In genomic region chr18:53004798-53005197, GRCh38 we compare ENCODE assay signal across 1 cellular context.
TF ChIP-seq lines count a peak whose summit lies in the region.

No MANE protein-coding gene starts in this region.

TF ChIP-seq in H1, 55 proteins besides CTCF, POLR2A, EP300 and RAD21:
- TF ChIP-seq POLR2AphosphoS5 (IDR thresholded peaks at IDR 0.05; ENCODE audit: low read depth, low read length) (no peak), SP4 (IDR thresholded peaks at IDR 0.05; ENCODE audit: low read length) (no peak), POU5F1 (IDR thresholded peaks at IDR 0.05; ENCODE audit: low read depth, low read length) (no peak), CHD7 (IDR thresholded peaks at IDR 0.05; ENCODE audit: insufficient replicate concordance, low read length) (no peak), NRF1 (IDR thresholded peaks at IDR 0.05; ENCODE audit: low read depth, low read length) (no peak), EZH2 (IDR thresholded peaks at IDR 0.05; ENCODE audit: low read depth, low read length, severe bottlenecking) (no peak), MAX (IDR thresholded peaks at IDR 0.05) (no peak), KDM4A (IDR thresholded peaks at IDR 0.05; ENCODE audit: low read depth, low read length, severe bottlenecking) (no peak), ASH2L (IDR thresholded peaks at IDR 0.05; ENCODE audit: low read length) (no peak), RBBP5 (IDR thresholded peaks at IDR 0.05; ENCODE audit: borderline replicate concordance, low read depth, low read length) (no peak), GABPA (IDR thresholded peaks at IDR 0.05; ENCODE audit: borderline replicate concordance, insufficient read depth, low read length) (no peak), SIN3A (conservative IDR thresholded peaks at IDR 0.05 in 1 of 2, IDR thresholded peaks at IDR 0.05 in 1 of 2; ENCODE audit: low read depth in 1 of 2, low read length in 2 of 2) (no peak), SP2 (IDR thresholded peaks at IDR 0.05; ENCODE audit: low read length) (no peak), JUND (IDR thresholded peaks at IDR 0.05; ENCODE audit: low read length) (no peak), BRCA1 (IDR thresholded peaks at IDR 0.05; ENCODE audit: low read depth, low read length) (no peak), CREB1 (IDR thresholded peaks at IDR 0.05) (no peak), SAP30 (IDR thresholded peaks at IDR 0.05; ENCODE audit: insufficient read depth, insufficient replicate concordance, low read length) (no peak), E2F6 (IDR thresholded peaks at IDR 0.05) (no peak)
